8 cellular contexts compared by ENCODE assay signal in the genomic region with DNA sequence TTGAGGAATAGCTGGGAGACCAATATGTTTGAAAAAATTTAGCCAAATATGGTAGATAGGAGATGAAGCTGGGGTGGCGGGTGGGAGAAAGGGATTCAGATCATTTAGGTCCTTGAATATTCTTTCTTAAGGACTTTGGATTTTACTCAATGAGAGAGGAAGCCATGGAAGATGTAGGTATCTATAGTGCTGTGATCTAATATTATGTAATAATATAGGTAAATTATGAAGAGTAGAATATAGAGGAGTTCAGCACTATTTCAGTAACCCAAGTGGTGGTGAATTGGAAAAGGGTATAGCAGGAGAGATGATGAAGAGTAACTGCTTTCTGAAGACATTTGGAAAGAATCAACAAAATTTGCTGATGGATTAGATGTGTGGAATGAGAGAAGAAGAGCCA.
"Had no signal": no experiment of that assay in that cellular context is flagged by ENCODE, and none has a peak within 500 bp of the region (broad histone marks: within the 10 kb centered on the region; RNA-seq: fewer than 3 reads in every experiment).

No MANE protein-coding gene starts in this region.

- DNase-seq: GDM1, GF-D8 had no signal

- H3K4me3 ChIP-seq: GM12878 had no signal

- FAIRE-seq: G401.6, GM12878, GM12891, GM12892, GM18507, GM19239 had no signal

- ATAC-seq: GM12878 had no signal
